In the genomic region with DNA sequence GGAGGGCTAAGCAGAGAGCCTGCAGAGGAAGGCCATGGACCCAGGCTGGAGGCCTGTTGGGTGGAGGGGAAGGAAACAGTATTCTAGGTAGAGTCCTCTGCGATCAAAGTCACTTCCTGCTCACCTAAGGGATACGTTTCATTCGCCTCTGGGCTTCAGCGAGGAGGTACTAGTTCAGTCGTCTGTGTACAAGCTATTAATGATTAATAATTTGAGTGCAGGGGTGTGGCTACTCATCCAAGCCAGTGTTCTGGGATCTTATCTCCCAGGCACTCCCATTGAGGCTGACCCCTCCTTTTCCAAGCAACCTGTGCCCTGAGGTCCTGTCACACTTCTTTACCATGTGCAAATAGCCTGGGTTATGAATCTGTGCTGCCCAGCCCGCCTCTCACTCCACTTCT, we compare ENCODE assay signal across 1 cellular context.
TF ChIP-seq lines count a peak whose summit lies in the region.

No MANE protein-coding gene starts in this region.

TF ChIP-seq in HepG2, 621 proteins besides CTCF, POLR2A, EP300 and RAD21 (continued from another document and continues in another):
- TF ChIP-seq, protein P1, sequence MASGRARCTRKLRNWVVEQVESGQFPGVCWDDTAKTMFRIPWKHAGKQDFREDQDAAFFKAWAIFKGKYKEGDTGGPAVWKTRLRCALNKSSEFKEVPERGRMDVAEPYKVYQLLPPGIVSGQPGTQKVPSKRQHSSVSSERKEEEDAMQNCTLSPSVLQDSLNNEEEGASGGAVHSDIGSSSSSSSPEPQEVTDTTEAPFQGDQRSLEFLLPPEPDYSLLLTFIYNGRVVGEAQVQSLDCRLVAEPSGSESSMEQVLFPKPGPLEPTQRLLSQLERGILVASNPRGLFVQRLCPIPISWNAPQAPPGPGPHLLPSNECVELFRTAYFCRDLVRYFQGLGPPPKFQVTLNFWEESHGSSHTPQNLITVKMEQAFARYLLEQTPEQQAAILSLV (CRISPR knock-in tag; IDR thresholded peaks at IDR 0.05; ENCODE audit: borderline replicate concordance): 0 out of 2 replicates have a peak, but pooled peaks have one; percentile 18
- TF ChIP-seq ZNF629 (CRISPR knock-in tag; conservative IDR thresholded peaks at IDR 0.05): no peak
- TF ChIP-seq, protein P2, sequence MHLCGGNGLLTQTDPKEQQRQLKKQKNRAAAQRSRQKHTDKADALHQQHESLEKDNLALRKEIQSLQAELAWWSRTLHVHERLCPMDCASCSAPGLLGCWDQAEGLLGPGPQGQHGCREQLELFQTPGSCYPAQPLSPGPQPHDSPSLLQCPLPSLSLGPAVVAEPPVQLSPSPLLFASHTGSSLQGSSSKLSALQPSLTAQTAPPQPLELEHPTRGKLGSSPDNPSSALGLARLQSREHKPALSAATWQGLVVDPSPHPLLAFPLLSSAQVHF (CRISPR knock-in tag; IDR thresholded peaks at IDR 0.05): no peak
- no peak for TF ChIP-seq CCAR2 (optimal IDR thresholded peaks at IDR 0.05; ENCODE audit: low read depth, low read length)
- TF ChIP-seq, protein P3, sequence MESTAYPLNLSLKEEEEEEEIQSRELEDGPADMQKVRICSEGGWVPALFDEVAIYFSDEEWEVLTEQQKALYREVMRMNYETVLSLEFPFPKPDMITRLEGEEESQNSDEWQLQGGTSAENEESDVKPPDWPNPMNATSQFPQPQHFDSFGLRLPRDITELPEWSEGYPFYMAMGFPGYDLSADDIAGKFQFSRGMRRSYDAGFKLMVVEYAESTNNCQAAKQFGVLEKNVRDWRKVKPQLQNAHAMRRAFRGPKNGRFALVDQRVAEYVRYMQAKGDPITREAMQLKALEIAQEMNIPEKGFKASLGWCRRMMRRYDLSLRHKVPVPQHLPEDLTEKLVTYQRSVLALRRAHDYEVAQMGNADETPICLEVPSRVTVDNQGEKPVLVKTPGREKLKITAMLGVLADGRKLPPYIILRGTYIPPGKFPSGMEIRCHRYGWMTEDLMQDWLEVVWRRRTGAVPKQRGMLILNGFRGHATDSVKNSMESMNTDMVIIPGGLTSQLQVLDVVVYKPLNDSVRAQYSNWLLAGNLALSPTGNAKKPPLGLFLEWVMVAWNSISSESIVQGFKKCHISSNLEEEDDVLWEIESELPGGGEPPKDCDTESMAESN (CRISPR knock-in tag; conservative IDR thresholded peaks at IDR 0.05): no peak
- no peak for TF ChIP-seq ZNF264 (CRISPR knock-in tag; IDR thresholded peaks at IDR 0.05)
- no peak for TF ChIP-seq MTF2 (CRISPR knock-in tag; IDR thresholded peaks at IDR 0.05; ENCODE audit: borderline replicate concordance)
- TF ChIP-seq, protein P4, sequence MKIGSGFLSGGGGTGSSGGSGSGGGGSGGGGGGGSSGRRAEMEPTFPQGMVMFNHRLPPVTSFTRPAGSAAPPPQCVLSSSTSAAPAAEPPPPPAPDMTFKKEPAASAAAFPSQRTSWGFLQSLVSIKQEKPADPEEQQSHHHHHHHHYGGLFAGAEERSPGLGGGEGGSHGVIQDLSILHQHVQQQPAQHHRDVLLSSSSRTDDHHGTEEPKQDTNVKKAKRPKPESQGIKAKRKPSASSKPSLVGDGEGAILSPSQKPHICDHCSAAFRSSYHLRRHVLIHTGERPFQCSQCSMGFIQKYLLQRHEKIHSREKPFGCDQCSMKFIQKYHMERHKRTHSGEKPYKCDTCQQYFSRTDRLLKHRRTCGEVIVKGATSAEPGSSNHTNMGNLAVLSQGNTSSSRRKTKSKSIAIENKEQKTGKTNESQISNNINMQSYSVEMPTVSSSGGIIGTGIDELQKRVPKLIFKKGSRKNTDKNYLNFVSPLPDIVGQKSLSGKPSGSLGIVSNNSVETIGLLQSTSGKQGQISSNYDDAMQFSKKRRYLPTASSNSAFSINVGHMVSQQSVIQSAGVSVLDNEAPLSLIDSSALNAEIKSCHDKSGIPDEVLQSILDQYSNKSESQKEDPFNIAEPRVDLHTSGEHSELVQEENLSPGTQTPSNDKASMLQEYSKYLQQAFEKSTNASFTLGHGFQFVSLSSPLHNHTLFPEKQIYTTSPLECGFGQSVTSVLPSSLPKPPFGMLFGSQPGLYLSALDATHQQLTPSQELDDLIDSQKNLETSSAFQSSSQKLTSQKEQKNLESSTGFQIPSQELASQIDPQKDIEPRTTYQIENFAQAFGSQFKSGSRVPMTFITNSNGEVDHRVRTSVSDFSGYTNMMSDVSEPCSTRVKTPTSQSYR (CRISPR knock-in tag; IDR thresholded peaks at IDR 0.05; ENCODE audit: borderline replicate concordance): no peak
- TF ChIP-seq ZNF496 (CRISPR knock-in tag; IDR thresholded peaks at IDR 0.05; ENCODE audit: insufficient replicate concordance): no peak
- TF ChIP-seq ZNF224 (CRISPR knock-in tag; IDR thresholded peaks at IDR 0.05): no peak
- no peak for TF ChIP-seq NAIF1 (CRISPR knock-in tag; IDR thresholded peaks at IDR 0.05; ENCODE audit: borderline replicate concordance)
- TF ChIP-seq, protein P5, sequence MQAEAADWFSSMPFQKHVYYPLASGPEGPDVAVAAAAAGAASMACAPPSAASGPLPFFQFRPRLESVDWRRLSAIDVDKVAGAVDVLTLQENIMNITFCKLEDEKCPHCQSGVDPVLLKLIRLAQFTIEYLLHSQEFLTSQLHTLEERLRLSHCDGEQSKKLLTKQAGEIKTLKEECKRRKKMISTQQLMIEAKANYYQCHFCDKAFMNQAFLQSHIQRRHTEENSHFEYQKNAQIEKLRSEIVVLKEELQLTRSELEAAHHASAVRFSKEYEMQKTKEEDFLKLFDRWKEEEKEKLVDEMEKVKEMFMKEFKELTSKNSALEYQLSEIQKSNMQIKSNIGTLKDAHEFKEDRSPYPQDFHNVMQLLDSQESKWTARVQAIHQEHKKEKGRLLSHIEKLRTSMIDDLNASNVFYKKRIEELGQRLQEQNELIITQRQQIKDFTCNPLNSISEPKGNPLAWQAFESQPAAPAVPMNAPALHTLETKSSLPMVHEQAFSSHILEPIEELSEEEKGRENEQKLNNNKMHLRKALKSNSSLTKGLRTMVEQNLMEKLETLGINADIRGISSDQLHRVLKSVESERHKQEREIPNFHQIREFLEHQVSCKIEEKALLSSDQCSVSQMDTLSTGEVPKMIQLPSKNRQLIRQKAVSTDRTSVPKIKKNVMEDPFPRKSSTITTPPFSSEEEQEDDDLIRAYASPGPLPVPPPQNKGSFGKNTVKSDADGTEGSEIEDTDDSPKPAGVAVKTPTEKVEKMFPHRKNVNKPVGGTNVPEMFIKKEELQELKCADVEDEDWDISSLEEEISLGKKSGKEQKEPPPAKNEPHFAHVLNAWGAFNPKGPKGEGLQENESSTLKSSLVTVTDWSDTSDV (CRISPR knock-in tag; IDR thresholded peaks at IDR 0.05): no peak
- TF ChIP-seq ZMAT3 (CRISPR knock-in tag; conservative IDR thresholded peaks at IDR 0.05): no peak
- TF ChIP-seq IKZF4 (CRISPR knock-in tag; IDR thresholded peaks at IDR 0.05; ENCODE audit: borderline replicate concordance, low read depth, not compliant biosample characterization): no peak
- TF ChIP-seq SP5 (CRISPR knock-in tag; IDR thresholded peaks at IDR 0.05; ENCODE audit: borderline replicate concordance, low read depth): no peak
- TF ChIP-seq, protein P6, sequence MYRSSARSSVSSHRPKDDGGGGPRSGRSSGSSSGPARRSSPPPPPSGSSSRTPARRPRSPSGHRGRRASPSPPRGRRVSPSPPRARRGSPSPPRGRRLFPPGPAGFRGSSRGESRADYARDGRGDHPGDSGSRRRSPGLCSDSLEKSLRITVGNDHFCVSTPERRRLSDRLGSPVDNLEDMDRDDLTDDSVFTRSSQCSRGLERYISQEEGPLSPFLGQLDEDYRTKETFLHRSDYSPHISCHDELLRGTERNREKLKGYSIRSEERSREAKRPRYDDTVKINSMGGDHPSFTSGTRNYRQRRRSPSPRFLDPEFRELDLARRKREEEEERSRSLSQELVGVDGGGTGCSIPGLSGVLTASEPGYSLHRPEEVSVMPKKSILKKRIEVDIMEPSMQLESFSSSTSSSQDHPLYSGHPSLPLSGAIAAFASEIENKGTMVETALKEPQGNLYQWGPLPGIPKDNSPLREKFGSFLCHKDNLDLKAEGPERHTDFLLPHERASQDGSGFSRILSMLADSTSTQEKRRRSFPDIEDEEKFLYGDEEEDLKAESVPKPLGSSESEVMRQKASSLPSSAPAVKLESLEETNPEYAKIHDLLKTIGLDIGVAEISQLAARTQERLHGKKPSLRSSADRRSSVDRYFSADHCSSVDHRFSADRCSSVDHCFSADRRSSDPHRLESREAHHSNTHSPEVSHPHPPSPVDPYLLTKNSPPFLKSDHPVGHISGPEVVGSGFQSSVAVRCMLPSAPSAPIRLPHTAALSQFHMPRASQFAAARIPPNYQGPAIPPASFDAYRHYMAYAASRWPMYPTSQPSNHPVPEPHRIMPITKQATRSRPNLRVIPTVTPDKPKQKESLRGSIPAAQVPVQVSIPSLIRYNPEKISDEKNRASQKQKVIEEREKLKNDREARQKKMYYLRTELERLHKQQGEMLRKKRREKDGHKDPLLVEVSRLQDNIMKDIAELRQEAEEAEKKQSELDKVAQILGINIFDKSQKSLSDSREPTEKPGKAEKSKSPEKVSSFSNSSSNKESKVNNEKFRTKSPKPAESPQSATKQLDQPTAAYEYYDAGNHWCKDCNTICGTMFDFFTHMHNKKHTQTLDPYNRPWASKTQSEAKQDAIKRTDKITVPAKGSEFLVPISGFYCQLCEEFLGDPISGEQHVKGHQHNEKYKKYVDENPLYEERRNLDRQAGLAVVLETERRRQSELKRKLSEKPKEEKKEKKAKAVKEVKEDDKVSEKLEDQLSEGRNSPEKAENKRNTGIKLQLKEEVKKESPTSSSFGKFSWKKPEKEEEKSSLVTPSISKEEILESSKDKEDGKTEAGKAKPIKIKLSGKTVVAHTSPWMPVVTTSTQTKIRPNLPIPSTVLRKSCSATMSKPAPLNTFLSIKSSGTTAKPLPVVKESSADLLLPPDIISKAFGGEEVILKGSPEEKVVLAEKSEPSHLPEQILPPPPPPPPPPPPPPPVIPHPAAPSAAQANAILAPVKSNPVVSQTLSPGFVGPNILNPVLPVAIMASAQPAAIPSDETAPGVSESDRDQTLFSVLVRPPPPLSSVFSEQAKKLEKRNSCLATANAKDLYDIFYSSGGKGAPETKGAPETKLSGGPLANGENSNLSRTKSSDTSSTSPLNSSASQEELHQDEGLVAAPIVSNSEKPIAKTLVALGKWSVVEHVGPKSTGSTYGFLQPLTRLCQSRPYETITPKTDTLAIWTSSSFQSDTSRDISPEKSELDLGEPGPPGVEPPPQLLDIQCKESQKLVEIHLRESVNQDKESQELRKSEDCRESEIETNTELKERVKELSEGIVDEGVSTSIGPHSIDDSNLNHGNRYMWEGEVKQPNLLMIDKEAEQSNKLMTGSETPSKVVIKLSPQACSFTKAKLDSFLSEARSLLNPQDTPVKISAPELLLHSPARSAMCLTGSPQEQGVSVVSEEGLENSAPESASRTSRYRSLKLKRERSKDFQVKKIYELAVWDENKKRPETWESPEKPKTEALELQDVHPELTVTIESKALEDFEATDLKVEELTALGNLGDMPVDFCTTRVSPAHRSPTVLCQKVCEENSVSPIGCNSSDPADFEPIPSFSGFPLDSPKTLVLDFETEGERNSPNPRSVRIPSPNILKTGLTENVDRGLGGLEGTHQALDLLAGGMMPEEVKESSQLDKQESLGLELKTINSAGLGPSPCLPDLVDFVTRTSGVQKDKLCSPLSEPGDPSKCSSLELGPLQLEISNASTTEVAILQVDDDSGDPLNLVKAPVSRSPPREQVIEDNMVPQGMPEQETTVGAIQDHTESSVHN (CRISPR knock-in tag; IDR thresholded peaks at IDR 0.05): no peak
- TF ChIP-seq MEIS2 (CRISPR knock-in tag; IDR thresholded peaks at IDR 0.05): no peak
- TF ChIP-seq ZNF670 (CRISPR knock-in tag; IDR thresholded peaks at IDR 0.05; ENCODE audit: borderline replicate concordance): no peak
- TF ChIP-seq PCBP1 (IDR thresholded peaks at IDR 0.05; ENCODE audit: borderline replicate concordance, low read depth, low read length): no peak
- TF ChIP-seq, protein P7, sequence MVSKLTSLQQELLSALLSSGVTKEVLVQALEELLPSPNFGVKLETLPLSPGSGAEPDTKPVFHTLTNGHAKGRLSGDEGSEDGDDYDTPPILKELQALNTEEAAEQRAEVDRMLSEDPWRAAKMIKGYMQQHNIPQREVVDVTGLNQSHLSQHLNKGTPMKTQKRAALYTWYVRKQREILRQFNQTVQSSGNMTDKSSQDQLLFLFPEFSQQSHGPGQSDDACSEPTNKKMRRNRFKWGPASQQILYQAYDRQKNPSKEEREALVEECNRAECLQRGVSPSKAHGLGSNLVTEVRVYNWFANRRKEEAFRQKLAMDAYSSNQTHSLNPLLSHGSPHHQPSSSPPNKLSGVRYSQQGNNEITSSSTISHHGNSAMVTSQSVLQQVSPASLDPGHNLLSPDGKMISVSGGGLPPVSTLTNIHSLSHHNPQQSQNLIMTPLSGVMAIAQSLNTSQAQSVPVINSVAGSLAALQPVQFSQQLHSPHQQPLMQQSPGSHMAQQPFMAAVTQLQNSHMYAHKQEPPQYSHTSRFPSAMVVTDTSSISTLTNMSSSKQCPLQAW (CRISPR knock-in tag; IDR thresholded peaks at IDR 0.05): peak; percentile 63
- no peak for TF ChIP-seq KDM3A (CRISPR knock-in tag; IDR thresholded peaks at IDR 0.05; ENCODE audit: low read depth)
- TF ChIP-seq, protein P8, sequence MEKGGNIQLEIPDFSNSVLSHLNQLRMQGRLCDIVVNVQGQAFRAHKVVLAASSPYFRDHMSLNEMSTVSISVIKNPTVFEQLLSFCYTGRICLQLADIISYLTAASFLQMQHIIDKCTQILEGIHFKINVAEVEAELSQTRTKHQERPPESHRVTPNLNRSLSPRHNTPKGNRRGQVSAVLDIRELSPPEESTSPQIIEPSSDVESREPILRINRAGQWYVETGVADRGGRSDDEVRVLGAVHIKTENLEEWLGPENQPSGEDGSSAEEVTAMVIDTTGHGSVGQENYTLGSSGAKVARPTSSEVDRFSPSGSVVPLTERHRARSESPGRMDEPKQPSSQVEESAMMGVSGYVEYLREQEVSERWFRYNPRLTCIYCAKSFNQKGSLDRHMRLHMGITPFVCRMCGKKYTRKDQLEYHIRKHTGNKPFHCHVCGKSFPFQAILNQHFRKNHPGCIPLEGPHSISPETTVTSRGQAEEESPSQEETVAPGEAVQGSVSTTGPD (CRISPR knock-in tag; IDR thresholded peaks at IDR 0.05): no peak
- no peak for TF ChIP-seq ZEB1 (IDR thresholded peaks at IDR 0.05; ENCODE audit: insufficient replicate concordance, low read depth)
- TF ChIP-seq NR3C1 (CRISPR knock-in tag; IDR thresholded peaks at IDR 0.05): no peak
- no peak for TF ChIP-seq ZNF205 (CRISPR knock-in tag; IDR thresholded peaks at IDR 0.05)
- TF ChIP-seq, protein P9, sequence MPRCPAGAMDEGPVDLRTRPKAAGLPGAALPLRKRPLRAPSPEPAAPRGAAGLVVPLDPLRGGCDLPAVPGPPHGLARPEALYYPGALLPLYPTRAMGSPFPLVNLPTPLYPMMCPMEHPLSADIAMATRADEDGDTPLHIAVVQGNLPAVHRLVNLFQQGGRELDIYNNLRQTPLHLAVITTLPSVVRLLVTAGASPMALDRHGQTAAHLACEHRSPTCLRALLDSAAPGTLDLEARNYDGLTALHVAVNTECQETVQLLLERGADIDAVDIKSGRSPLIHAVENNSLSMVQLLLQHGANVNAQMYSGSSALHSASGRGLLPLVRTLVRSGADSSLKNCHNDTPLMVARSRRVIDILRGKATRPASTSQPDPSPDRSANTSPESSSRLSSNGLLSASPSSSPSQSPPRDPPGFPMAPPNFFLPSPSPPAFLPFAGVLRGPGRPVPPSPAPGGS (CRISPR knock-in tag; IDR thresholded peaks at IDR 0.05): no peak
- TF ChIP-seq MAF1 (CRISPR knock-in tag; IDR thresholded peaks at IDR 0.05; ENCODE audit: borderline replicate concordance): no peak
- no peak for TF ChIP-seq HMG20A (CRISPR knock-in tag; IDR thresholded peaks at IDR 0.05; ENCODE audit: borderline replicate concordance)
